ENCODE assay signal across 37 cellular contexts in the genomic region with DNA sequence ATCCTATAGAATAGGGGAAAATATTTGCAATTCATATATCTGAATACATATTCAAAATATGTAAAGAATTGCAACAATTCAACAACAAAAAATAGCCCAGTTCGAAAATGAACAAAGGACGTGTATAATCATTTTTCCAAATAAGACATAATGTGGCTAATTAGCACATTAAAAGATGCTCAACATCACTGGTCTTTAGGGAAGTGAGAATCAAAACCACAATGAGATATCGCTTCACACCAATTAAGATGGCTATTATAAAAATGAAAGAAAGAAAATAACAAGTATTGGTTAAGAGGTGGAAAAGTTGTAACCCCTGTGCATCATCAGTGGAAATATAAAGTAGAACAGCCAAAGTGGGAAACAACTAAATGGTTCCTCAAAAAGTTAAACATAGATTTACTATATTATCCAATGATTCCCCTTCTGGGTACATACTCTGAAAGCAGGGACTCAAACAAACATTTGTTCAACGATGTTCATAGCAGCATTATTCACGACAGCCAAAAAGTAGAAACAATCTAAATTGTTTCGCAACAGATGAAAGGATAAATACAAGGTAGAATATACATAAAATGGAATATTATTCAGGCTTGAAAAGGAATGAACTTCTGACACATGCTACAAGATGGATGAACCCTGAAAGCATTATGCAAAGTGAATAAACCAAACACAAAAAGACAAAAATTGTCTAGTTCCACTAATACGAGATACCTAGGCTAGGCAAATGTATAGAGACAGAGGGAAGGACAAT.
"Had no signal": no experiment of that assay in that cellular context is flagged by ENCODE, and none has a peak within 500 bp of the region (broad histone marks: within the 10 kb centered on the region; RNA-seq: fewer than 3 reads in every experiment).

No MANE protein-coding gene starts in this region.

- H3K36me3 ChIP-seq: adrenal gland, ascending aorta, breast epithelium, cardiac muscle cell, colonic mucosa, esophagus squamous epithelium, gastroesophageal sphincter, heart right ventricle, WERI-Rb-1 had no signal

- ATAC-seq: activated CD4-positive, CD25-positive, alpha-beta regulatory T cell treated with anti-CD3 and anti-CD28 coated beads, Interleukin-2, amount 50 U/mL, for 24 hours; activated CD8-positive, alpha-beta memory T cell treated with anti-CD3 and anti-CD28 coated beads, Interleukin-2, amount 10 ng/mL, durations not matched to agents 7 days and 5 days; activated CD8-positive, alpha-beta T cell treated with anti-CD3 and anti-CD28 coated beads, Interleukin-2, amount 10 ng/mL, durations not matched to agents 7 days and 5 days; activated naive CD8-positive, alpha-beta T cell treated with anti-CD3 and anti-CD28 coated beads, Interleukin-2, amount 50 U/mL, for 24 hours; gastroesophageal sphincter; heart right ventricle; T-helper 17 cell had no signal

- H3K27ac ChIP-seq: adrenal gland, ascending aorta, breast epithelium, cardiac muscle cell, colonic mucosa, epithelial cell of prostate, esophagus squamous epithelium, gastroesophageal sphincter, heart right ventricle, WERI-Rb-1 had no signal

- H3K4me3 ChIP-seq: adrenal gland, ascending aorta, breast epithelium, cardiac muscle cell, colonic mucosa, esophagus squamous epithelium, gastroesophageal sphincter, heart right ventricle had no signal

- DNase-seq: activated B cell treated with CpG ODN at 0.5 μM for 24 hours; activated CD4-positive, alpha-beta memory T cell treated with anti-CD3 and anti-CD28 coated beads for 36 hours; activated CD4-positive, alpha-beta T cell treated with anti-CD3 and anti-CD28 coated beads, Interleukin-2, amount 10 ng/mL, durations not matched to agents 24 days and 14 days; activated CD8-positive, alpha-beta memory T cell treated with anti-CD3 and anti-CD28 coated beads, Interleukin-2, amount 10 ng/mL, durations not matched to agents 7 days and 5 days; activated CD8-positive, alpha-beta memory T cell treated with anti-CD3 and anti-CD28 coated beads, Interleukin-2, amount 50 U/mL, for 4 hours; activated CD8-positive, alpha-beta T cell treated with anti-CD3 and anti-CD28 coated beads, Interleukin-2, amount 10 ng/mL, durations not matched to agents 7 days and 5 days; activated effector memory CD4-positive, alpha-beta T cell treated with anti-CD3 and anti-CD28 coated beads, Interleukin-2, amount 50 U/mL, for 16 hours; activated naive CD4-positive, alpha-beta T cell treated with anti-CD3 and anti-CD28 coated beads for 36 hours; activated naive CD8-positive, alpha-beta T cell treated with anti-CD3 and anti-CD28 coated beads for 36 hours; activated naive CD8-positive, alpha-beta T cell treated with anti-CD3 and anti-CD28 coated beads, Interleukin-2, amount 50 U/mL, for 24 hours; activated T-cell treated with anti-CD3 and anti-CD28 coated beads, Interleukin-2, amount 50 U/mL, for 1 hour; activated T-cell treated with anti-CD3 and anti-CD28 coated beads, Interleukin-2, amount 50 U/mL, for 48 hours; amygdala; central memory CD4-positive, alpha-beta T cell; cerebellar nuclear complex; colonic mucosa; effector CD8-positive, alpha-beta T cell; esophagus squamous epithelium; foreskin melanocyte; heart right ventricle; T-helper 17 cell; T1000; WERI-Rb-1 had no signal

- H3K4me1 ChIP-seq: breast epithelium, colonic mucosa, esophagus squamous epithelium, heart right ventricle had no signal

- FAIRE-seq: endometrium, endothelial cell of umbilical vein had no signal

- H3K9me3 Mint-ChIP-seq: activated CD4-positive, alpha-beta memory T cell treated with anti-CD3 and anti-CD28 coated beads for 36 hours; activated CD4-positive, alpha-beta T cell treated with anti-CD3 and anti-CD28 coated beads, Interleukin-2, amount 10 ng/mL, durations not matched to agents 24 days and 14 days; activated naive CD4-positive, alpha-beta T cell treated with anti-CD3 and anti-CD28 coated beads for 36 hours; activated naive CD4-positive, alpha-beta T cell treated with anti-CD3 and anti-CD28 coated beads, Interleukin-2, amount 50 U/mL, for 24 hours; activated naive CD8-positive, alpha-beta T cell treated with anti-CD3 and anti-CD28 coated beads for 36 hours; activated T-helper 1 cell treated with anti-CD3 and anti-CD28 coated beads, Interleukin-12 subunit alpha, Interleukin-12 subunit beta, Interleukin-2, Interleukin-4 antibody, amounts not matched to agents 30 ng/mL and 10 ng/mL and 1 ng/mL, durations not matched to agents 14 hours and 24 hours and 36 hours; activated T-helper 2 cell treated with anti-CD3 and anti-CD28 coated beads, Interferon-gamma antibody, Interleukin-2, Interleukin-4, amounts not matched to agents 10 μg/mL and 5 μg/mL and 100 μg/mL, durations not matched to agents 14 hours and 24 hours and 36 hours; T-helper 2 cell treated with Interferon-gamma antibody and Interleukin-4, amounts not matched to agents 5 μg/mL and 100 μg/mL, for 36 hours had no signal

- H3K27me3 Mint-ChIP-seq: activated CD4-positive, alpha-beta memory T cell treated with anti-CD3 and anti-CD28 coated beads for 36 hours had no signal

- H3K4me1 Mint-ChIP-seq: activated CD4-positive, alpha-beta T cell treated with anti-CD3 and anti-CD28 coated beads, Interleukin-2, amount 10 ng/mL, durations not matched to agents 24 days and 14 days; activated CD8-positive, alpha-beta memory T cell treated with anti-CD3 and anti-CD28 coated beads, Interleukin-2, amount 10 ng/mL, durations not matched to agents 7 days and 5 days; activated naive CD4-positive, alpha-beta T cell treated with anti-CD3 and anti-CD28 coated beads, Interleukin-2, amount 50 U/mL, for 24 hours; activated naive CD8-positive, alpha-beta T cell treated with anti-CD3 and anti-CD28 coated beads for 36 hours; activated naive CD8-positive, alpha-beta T cell treated with anti-CD3 and anti-CD28 coated beads, Interleukin-2, amount 50 U/mL, for 24 hours; brain; T-helper 17 cell had no signal

- H3K4me3 Mint-ChIP-seq: activated B cell treated with CpG ODN at 0.5 μM for 24 hours; activated CD4-positive, alpha-beta memory T cell treated with anti-CD3 and anti-CD28 coated beads for 36 hours; activated CD4-positive, alpha-beta T cell treated with anti-CD3 and anti-CD28 coated beads, Interleukin-2, amount 10 ng/mL, durations not matched to agents 24 days and 14 days; activated CD8-positive, alpha-beta memory T cell treated with anti-CD3 and anti-CD28 coated beads, Interleukin-2, amount 10 ng/mL, durations not matched to agents 7 days and 5 days; activated CD8-positive, alpha-beta T cell treated with anti-CD3 and anti-CD28 coated beads, Interleukin-2, amount 10 ng/mL, durations not matched to agents 7 days and 5 days; activated naive CD4-positive, alpha-beta T cell treated with anti-CD3 and anti-CD28 coated beads for 36 hours; activated naive CD4-positive, alpha-beta T cell treated with anti-CD3 and anti-CD28 coated beads, Interleukin-2, amount 50 U/mL, for 24 hours; activated naive CD8-positive, alpha-beta T cell treated with anti-CD3 and anti-CD28 coated beads for 36 hours; activated naive CD8-positive, alpha-beta T cell treated with anti-CD3 and anti-CD28 coated beads, Interleukin-2, amount 50 U/mL, for 24 hours; activated T-helper 1 cell treated with anti-CD3 and anti-CD28 coated beads, Interleukin-12 subunit alpha, Interleukin-12 subunit beta, Interleukin-2, Interleukin-4 antibody, amounts not matched to agents 30 ng/mL and 10 ng/mL and 1 ng/mL, durations not matched to agents 14 hours and 24 hours and 36 hours; brain; T-helper 17 cell; T-helper 2 cell treated with Interferon-gamma antibody and Interleukin-4, amounts not matched to agents 5 μg/mL and 100 μg/mL, for 36 hours had no signal

- H3K9me3 ChIP-seq: adrenal gland, ascending aorta, breast epithelium, colonic mucosa, esophagus squamous epithelium, gastroesophageal sphincter, heart right ventricle had no signal

- H3K36me3 Mint-ChIP-seq: activated CD4-positive, alpha-beta memory T cell treated with anti-CD3 and anti-CD28 coated beads for 36 hours; activated CD8-positive, alpha-beta memory T cell treated with anti-CD3 and anti-CD28 coated beads, Interleukin-2, amount 10 ng/mL, durations not matched to agents 7 days and 5 days; activated naive CD4-positive, alpha-beta T cell treated with anti-CD3 and anti-CD28 coated beads, Interleukin-2, amount 50 U/mL, for 24 hours; activated naive CD8-positive, alpha-beta T cell treated with anti-CD3 and anti-CD28 coated beads for 36 hours had no signal

- H3K27ac Mint-ChIP-seq: activated B cell treated with CpG ODN at 0.5 μM for 24 hours; activated CD4-positive, alpha-beta memory T cell treated with anti-CD3 and anti-CD28 coated beads for 36 hours; activated CD4-positive, alpha-beta T cell treated with anti-CD3 and anti-CD28 coated beads, Interleukin-2, amount 10 ng/mL, durations not matched to agents 24 days and 14 days; activated CD8-positive, alpha-beta memory T cell treated with anti-CD3 and anti-CD28 coated beads, Interleukin-2, amount 10 ng/mL, durations not matched to agents 7 days and 5 days; activated CD8-positive, alpha-beta T cell treated with anti-CD3 and anti-CD28 coated beads, Interleukin-2, amount 10 ng/mL, durations not matched to agents 7 days and 5 days; activated naive CD4-positive, alpha-beta T cell treated with anti-CD3 and anti-CD28 coated beads for 36 hours; activated naive CD4-positive, alpha-beta T cell treated with anti-CD3 and anti-CD28 coated beads, Interleukin-2, amount 50 U/mL, for 24 hours; activated naive CD8-positive, alpha-beta T cell treated with anti-CD3 and anti-CD28 coated beads for 36 hours; activated naive CD8-positive, alpha-beta T cell treated with anti-CD3 and anti-CD28 coated beads, Interleukin-2, amount 50 U/mL, for 24 hours; activated T-helper 1 cell treated with anti-CD3 and anti-CD28 coated beads, Interleukin-12 subunit alpha, Interleukin-12 subunit beta, Interleukin-2, Interleukin-4 antibody, amounts not matched to agents 30 ng/mL and 10 ng/mL and 1 ng/mL, durations not matched to agents 14 hours and 24 hours and 36 hours; activated T-helper 2 cell treated with anti-CD3 and anti-CD28 coated beads, Interferon-gamma antibody, Interleukin-2, Interleukin-4, amounts not matched to agents 10 μg/mL and 5 μg/mL and 100 μg/mL, durations not matched to agents 14 hours and 24 hours and 36 hours; brain; T-helper 17 cell; T-helper 2 cell treated with Interferon-gamma antibody and Interleukin-4, amounts not matched to agents 5 μg/mL and 100 μg/mL, for 36 hours had no signal
